Comparison of ENCODE assay signal across 30 cellular contexts in genomic region chr15:76626611-76627010, GRCh38.
"Had no signal": no experiment of that assay in that cellular context is flagged by ENCODE, and none has a peak within 500 bp of the region (broad histone marks: within the 10 kb centered on the region; RNA-seq: fewer than 3 reads in every experiment).

No MANE protein-coding gene starts in this region.

- H3K9me3 Mint-ChIP-seq: activated CD4-positive, alpha-beta memory T cell treated with anti-CD3 and anti-CD28 coated beads, Interleukin-2, amount 10 ng/mL, durations not matched to agents 7 days and 5 days; central memory CD8-positive, alpha-beta T cell had no signal

- ATAC-seq: activated CD8-positive, alpha-beta memory T cell treated with anti-CD3 and anti-CD28 coated beads, Interleukin-2, amount 10 ng/mL, durations not matched to agents 7 days and 5 days; Right ventricle myocardium inferior; SK-N-SH treated with all-trans-retinoic acid at 6 μM for 48 hours had no signal

- H3K27ac Mint-ChIP-seq: activated B cell treated with CpG ODN at 0.5 μM for 24 hours; activated CD4-positive, alpha-beta memory T cell treated with anti-CD3 and anti-CD28 coated beads, Interleukin-2, amount 10 ng/mL, durations not matched to agents 7 days and 5 days; activated CD8-positive, alpha-beta memory T cell treated with anti-CD3 and anti-CD28 coated beads, Interleukin-2, amount 10 ng/mL, durations not matched to agents 7 days and 5 days; activated naive CD8-positive, alpha-beta T cell treated with anti-CD3 and anti-CD28 coated beads, Interleukin-2, amount 10 ng/mL, durations not matched to agents 7 days and 5 days had no signal

- H3K4me3 Mint-ChIP-seq: activated B cell treated with CpG ODN at 0.5 μM for 24 hours; activated CD4-positive, alpha-beta memory T cell treated with anti-CD3 and anti-CD28 coated beads, Interleukin-2, amount 10 ng/mL, durations not matched to agents 7 days and 5 days; activated CD8-positive, alpha-beta memory T cell treated with anti-CD3 and anti-CD28 coated beads, Interleukin-2, amount 10 ng/mL, durations not matched to agents 7 days and 5 days; activated naive CD8-positive, alpha-beta T cell treated with anti-CD3 and anti-CD28 coated beads, Interleukin-2, amount 10 ng/mL, durations not matched to agents 7 days and 5 days; central memory CD8-positive, alpha-beta T cell had no signal

- H3K4me1 Mint-ChIP-seq: activated B cell treated with CpG ODN at 0.5 μM for 24 hours; activated CD4-positive, alpha-beta memory T cell treated with anti-CD3 and anti-CD28 coated beads, Interleukin-2, amount 10 ng/mL, durations not matched to agents 7 days and 5 days; activated CD8-positive, alpha-beta memory T cell treated with anti-CD3 and anti-CD28 coated beads, Interleukin-2, amount 10 ng/mL, durations not matched to agents 7 days and 5 days; activated naive CD8-positive, alpha-beta T cell treated with anti-CD3 and anti-CD28 coated beads, Interleukin-2, amount 10 ng/mL, durations not matched to agents 7 days and 5 days; central memory CD8-positive, alpha-beta T cell had no signal

- DNase-seq: activated B cell treated with CpG ODN at 0.5 μM for 24 hours; activated CD4-positive, alpha-beta memory T cell treated with anti-CD3 and anti-CD28 coated beads, Interleukin-2, amount 10 ng/mL, durations not matched to agents 7 days and 5 days; activated CD4-positive, alpha-beta T cell treated with anti-CD3 and anti-CD28 coated beads for 1 hour; activated CD4-positive, alpha-beta T cell treated with anti-CD3 and anti-CD28 coated beads for 48 hours; activated CD8-positive, alpha-beta memory T cell treated with anti-CD3 and anti-CD28 coated beads for 24 hours; activated CD8-positive, alpha-beta memory T cell treated with anti-CD3 and anti-CD28 coated beads, Interleukin-2, amount 10 ng/mL, durations not matched to agents 7 days and 5 days; activated CD8-positive, alpha-beta memory T cell treated with anti-CD3 and anti-CD28 coated beads, Interleukin-2, amount 50 U/mL, for 48 hours; activated effector memory CD4-positive, alpha-beta T cell treated with Interleukin-2 at 50 U/mL for 16 hours; activated naive CD4-positive, alpha-beta T cell treated with anti-CD3 and anti-CD28 coated beads, Interleukin-2, amount 50 U/mL, for 16 hours; activated naive CD8-positive, alpha-beta T cell treated with anti-CD3 and anti-CD28 coated beads, Interleukin-2, amount 10 ng/mL, durations not matched to agents 7 days and 5 days; activated T-cell treated with anti-CD3 and anti-CD28 coated beads, Interleukin-2, amount 50 U/mL, for 48 hours; amygdala; Kasumi-1; KG1; MG63; NCI-H1048; NCI-H146; NCI-H187; NCI-H2029 treated with DMSO at 0.1 percent for 48 hours; NCI-H345; NCI-H524 treated with DMSO at 0.1 percent for 48 hours; PC-9; SIG-M5; SW 1271; T-helper 1 cell; T-helper 2 cell; T-helper 9 cell had no signal

- H3K36me3 Mint-ChIP-seq: activated CD8-positive, alpha-beta memory T cell treated with anti-CD3 and anti-CD28 coated beads, Interleukin-2, amount 10 ng/mL, durations not matched to agents 7 days and 5 days had no signal

- H3K27me3 Mint-ChIP-seq: activated B cell treated with CpG ODN at 0.5 μM for 24 hours; activated CD4-positive, alpha-beta memory T cell treated with anti-CD3 and anti-CD28 coated beads, Interleukin-2, amount 10 ng/mL, durations not matched to agents 7 days and 5 days; activated CD8-positive, alpha-beta memory T cell treated with anti-CD3 and anti-CD28 coated beads, Interleukin-2, amount 10 ng/mL, durations not matched to agents 7 days and 5 days; activated naive CD8-positive, alpha-beta T cell treated with anti-CD3 and anti-CD28 coated beads, Interleukin-2, amount 10 ng/mL, durations not matched to agents 7 days and 5 days; central memory CD8-positive, alpha-beta T cell had no signal
